ENCODE assay signal across 7 cellular contexts in the genomic region with DNA sequence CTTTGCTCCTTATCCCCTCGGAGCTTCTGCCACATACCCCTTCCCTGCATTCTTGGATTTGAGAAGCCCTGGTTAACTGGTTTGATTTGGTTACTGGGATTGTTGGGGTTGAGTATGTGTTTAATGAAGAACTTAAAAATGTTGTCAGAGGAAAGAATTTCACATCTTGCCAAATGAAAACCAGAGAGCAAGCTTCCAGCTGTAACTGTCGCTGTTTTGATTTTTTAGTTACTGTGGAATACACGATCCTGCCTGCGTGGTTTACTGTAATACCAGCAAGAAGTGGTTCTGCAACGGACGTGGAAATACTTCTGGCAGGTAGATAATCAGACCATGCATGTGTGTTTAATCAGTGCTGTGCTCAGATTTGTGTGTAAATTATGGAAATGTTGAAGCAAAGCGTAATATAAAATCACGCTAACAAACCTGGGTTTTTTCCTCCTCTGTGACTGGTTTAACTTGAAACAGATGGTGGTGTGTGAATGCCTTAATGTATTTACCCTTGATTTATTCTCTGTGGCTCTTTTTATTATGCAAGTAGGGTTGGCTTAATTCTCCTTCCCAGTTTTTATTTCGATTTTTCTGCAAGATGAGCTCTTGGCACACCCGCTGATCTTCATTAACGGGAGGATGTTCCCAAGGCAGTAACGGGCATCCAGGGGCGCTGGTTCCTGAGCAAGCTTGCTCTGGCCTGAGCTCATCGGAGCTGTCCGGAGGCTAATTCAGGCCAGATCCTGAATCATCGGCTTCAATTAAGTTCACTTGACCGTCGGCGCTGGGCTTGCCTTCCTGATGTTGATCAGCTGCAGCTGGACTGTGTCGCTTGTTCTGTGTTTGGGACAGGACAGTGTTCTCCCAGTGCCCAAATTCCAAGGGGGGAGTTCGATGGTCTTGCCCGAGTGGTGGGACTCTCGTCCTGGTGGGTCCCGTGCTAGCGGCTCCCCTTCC. TPM values are rescaled to one million over a fixed set of nuclear protein-coding genes. Genes with fewer than 3 reads are reported as not detected.
DNase-seq lines count a peak whose midpoint lies in the region; ATAC-seq and TF ChIP-seq lines count a peak whose summit lies in the region.

No MANE protein-coding gene starts in this region.

- DNase-seq in IMR-90, result no peak
- DNase-seq in transverse colon, result no peak
- DNase-seq in putamen (ENCODE audit: low spot score), result no peak
- no peak for DNase-seq in pons (ENCODE audit: low spot score)

- H3K4me2 ChIP-seq in IMR-90 (ENCODE audit: low read depth, low read length), result no peak overlapping the region

- ATAC-seq in IMR-90 (ENCODE audit: low read depth) (no peak), GM19351 (IDR thresholded peaks at IDR 0.05; ENCODE audit: unreplicated experiment) (no peak)

- H3K36me3 ChIP-seq in IMR-90 (ENCODE audit: control insufficient read depth, insufficient read depth, low read length) (peaks cover 36% of the 10 kb centered on the region), liver (ENCODE audit: control insufficient read depth in 4 of 4, insufficient read depth in 3 of 4, low read depth in 1 of 4, low read length in 3 of 4) (peaks cover 13 to 37% (median 24%) of the 10 kb centered on the region in 4 donors), transverse colon (peaks cover 0 to 27% (median 11%) of the 10 kb centered on the region in 4 donors)

- no peak overlapping the region for H4K91ac ChIP-seq in IMR-90 (ENCODE audit: insufficient read depth, low read depth, low read length)

- no peak overlapping the region for H2BK20ac ChIP-seq in IMR-90 (ENCODE audit: low read depth, low read length)

- H3K79me1 ChIP-seq in IMR-90 (ENCODE audit: low read depth in 1 of 2, low read length in 2 of 2), result peaks cover 20 to 91% of the 10 kb centered on the region in 2 experiments

- in situ Hi-C loops in IMR-90 (cut with MboI; ENCODE audit: low sequenced_read_pairs), result no loop called here
- in situ Hi-C loops in transverse colon (cut with MboI; ENCODE audit: low pct_ligation_motif_present in 1 of 4, low pct_unique_long_range_greater_than_20kb in 1 of 4, low sequenced_read_pairs in 3 of 4), result loop anchor here in 3 of 4 donors (10.0 to 25.0 kb wide), 3 partner anchors 253 to 385 kb away; a partner anchor contains a TSS

- H3K56ac ChIP-seq in IMR-90 (ENCODE audit: extremely low read depth, insufficient read depth, low read length), result 0 out of 2 replicates have a peak overlapping the region, but pooled peaks have one; percentile 35

- no peak overlapping the region for H2AFZ ChIP-seq in IMR-90 (replicated peaks; ENCODE audit: low read length, poor library complexity)

- H3K18ac ChIP-seq in IMR-90 (ENCODE audit: low read depth, low read length), result no peak overlapping the region

- intact Hi-C loops in IMR-90 (cut with micrococcal nuclease) (loop anchor here (1.0 to 10.0 kb wide), 4 partner anchors 173 to 396 kb away; a partner anchor contains a TSS), transverse colon (cut with DNase I; ENCODE audit: low total_unique reads) (loop anchor here (5.0 kb wide), 1 partner anchor 255 kb away; no protein-coding TSS in a partner anchor)

- peaks cover 10% of the 10 kb centered on the region for H3K9me1 ChIP-seq in IMR-90 (ENCODE audit: insufficient read depth, low read length)

- TF ChIP-seq RAD21 in IMR-90 (IDR thresholded peaks at IDR 0.05; ENCODE audit: low read length), result no peak
- no peak for TF ChIP-seq RAD21 in liver (IDR thresholded peaks at IDR 0.05)

- H2AK9ac ChIP-seq in IMR-90 (replicated peaks; ENCODE audit: low read depth, low read length, poor library complexity), result peak overlapping the region; percentile 4

- H2BK15ac ChIP-seq in IMR-90 (ENCODE audit: low read depth, low read length), result no peak overlapping the region

- no peak for TF ChIP-seq POLR2A in IMR-90 (IDR thresholded peaks at IDR 0.05; ENCODE audit: low read depth, low read length)
- no peak for TF ChIP-seq POLR2A in transverse colon (IDR thresholded peaks at IDR 0.05)

- H3K4me1 ChIP-seq in IMR-90 (ENCODE audit: control insufficient read depth, insufficient read depth, low read length) (peaks cover 17% of the 10 kb centered on the region), liver (ENCODE audit: control insufficient read depth in 4 of 4, insufficient read depth in 4 of 4, low read length in 3 of 4) (peaks cover 0 to 31% (median 11%) of the 10 kb centered on the region in 4 donors), transverse colon (peaks cover 20 to 44% (median 36%) of the 10 kb centered on the region in 4 donors)

- TF ChIP-seq EP300 in transverse colon (IDR thresholded peaks at IDR 0.05; ENCODE audit: low read depth), result no peak

- H3K14ac ChIP-seq in IMR-90 (replicated peaks; ENCODE audit: low read depth, low read length), result no peak overlapping the region

- H3K27me3 ChIP-seq in IMR-90 (ENCODE audit: control insufficient read depth, insufficient read depth, low read length) (no peaks in the 10 kb centered on the region), liver (ENCODE audit: control insufficient read depth in 4 of 4, insufficient read depth in 4 of 4, low read length in 3 of 4) (no peaks in the 10 kb centered on the region), transverse colon (no peaks in the 10 kb centered on the region)

- POLR2A ChIA-PET in IMR-90 (lab: Charles Lee; ENCODE audit: unreplicated experiment), result no interaction called here

- no peak overlapping the region for H2BK5ac ChIP-seq in IMR-90 (ENCODE audit: low read depth, low read length, poor library complexity, severe bottlenecking)

- peaks cover 77% of the 10 kb centered on the region for H4K20me1 ChIP-seq in IMR-90 (ENCODE audit: insufficient read depth, low read length)

- TF ChIP-seq CTCF in IMR-90 (conservative IDR thresholded peaks at IDR 0.05; ENCODE audit: low read depth, low read length) (no peak), liver (IDR thresholded peaks at IDR 0.05; ENCODE audit: low read depth, low read length, missing input control) (no peak), transverse colon (IDR thresholded peaks at IDR 0.05) (no peak)

- H3K27ac ChIP-seq in IMR-90 (ENCODE audit: insufficient read depth, low read length) (no peak overlapping the region), cingulate gyrus (ENCODE audit: low read depth, low read length) (peak overlapping the region; percentile 79), liver (ENCODE audit: low read depth in 1 of 2, low read length in 2 of 2) (peak overlapping the region; percentile 39 to 71), transverse colon (peak overlapping the region; percentile 53 to 78 (median 69))

- CTCF ChIA-PET in IMR-90 (lab: Yijun Ruan, JAX), result interaction anchor here (0.7 to 2.0 kb wide), 8 partner anchors 10 to 254 kb away, joined by 3 to 12 read pairs (median 4); no protein-coding TSS in a partner anchor

- H3K9me3 ChIP-seq in IMR-90 (ENCODE audit: control insufficient read depth, insufficient read depth, low read length) (no peaks in the 10 kb centered on the region), liver (ENCODE audit: control insufficient read depth in 4 of 4, low read length in 3 of 4) (no peaks in the 10 kb centered on the region), transverse colon (no peaks in the 10 kb centered on the region)

- no peak overlapping the region for H4K5ac ChIP-seq in IMR-90 (ENCODE audit: low read depth, low read length)

- H3K4me3 ChIP-seq in IMR-90 (ENCODE audit: insufficient read depth, low read depth, low read length), result no peak overlapping the region
- H3K4me3 ChIP-seq in liver (ENCODE audit: low read depth in 1 of 3, low read length in 3 of 3), result no peak overlapping the region
- no peak overlapping the region for H3K4me3 ChIP-seq in transverse colon

- BruUV-seq in IMR-90 (replicated peaks; lab: Mats Ljungman, UMichigan), result no TSS peak

- H4K8ac ChIP-seq in IMR-90 (ENCODE audit: low read depth in 2 of 2, low read length in 2 of 2), result 0 out of 4 replicates have a peak overlapping the region, but pooled peaks of 1 of the 2 experiments have one; percentile 22

- dilution Hi-C loops in IMR-90 (cut with HindIII; ENCODE audit: low sequenced_read_pairs, unreplicated experiment), result no loop called here

- 93% methylated on average over 11 of the region's 25 CpGs; no CpG with 5 or more reads in 1 of the 2 experiments for WGBS in IMR-90 (ENCODE audit: extremely low coverage in 2 of 2, insufficient read length in 1 of 2), 2 experiments
- 83% methylated on average over 25 of the region's 25 CpGs for WGBS in liver
- 76 to 80% methylated on average over 3 to 25 of the region's 25 CpGs for WGBS in transverse colon (ENCODE audit: low coverage in 1 of 2), 2 donors

- no peak overlapping the region for H2BK120ac ChIP-seq in IMR-90 (ENCODE audit: low read depth, low read length)

- no peak overlapping the region for H2AK5ac ChIP-seq in IMR-90 (ENCODE audit: low read depth, low read length)

- no peak overlapping the region; the same call in 1 of the 2 replicates for H3K23ac ChIP-seq in IMR-90 (ENCODE audit: low read depth, low read length)

- no peak overlapping the region for H3K4ac ChIP-seq in IMR-90 (ENCODE audit: low read depth, low read length)

- H3K9ac ChIP-seq in IMR-90 (ENCODE audit: low read depth, low read length) (no peak overlapping the region), liver (ENCODE audit: low read depth in 1 of 2, low read length in 2 of 2) (no peak overlapping the region)

TF ChIP-seq in IMR-90, 13 proteins besides CTCF, POLR2A, EP300 and RAD21 (continues in another document):
- TF ChIP-seq MAZ (IDR thresholded peaks at IDR 0.05; ENCODE audit: borderline replicate concordance, low read depth, low read length), result no peak

TF ChIP-seq in liver, 16 proteins besides CTCF, POLR2A, EP300 and RAD21 (continues in another document):
- TF ChIP-seq FOXA2 (IDR thresholded peaks at IDR 0.05), result no peak
- TF ChIP-seq RXRA (IDR thresholded peaks at IDR 0.05), result no peak

RNA-seq across cellular contexts. Expression of a gene that starts 16.0 kb away (rescaled TPM):
- total RNA-seq in IMR-90 (2012; rRNA removed), result 31.2 and 31.4 TPM in 2 replicates
- 39.2 and 50.3 TPM in 2 replicates for polyA plus RNA-seq in IMR-90 (2012; rRNA removed)
- 19.9 and 28.2 TPM in 2 replicates for polyA plus RNA-seq in IMR-90 (2012; cell fraction: cytosol; rRNA removed)
- polyA plus RNA-seq in IMR-90 (2012; cell fraction: nucleus; rRNA removed; ENCODE audit: low replicate concordance), result 76.6 and 116 TPM in 2 replicates
- 10 to 100 TPM; 45.1 to 51.0 TPM for total RNA-seq in liver
- 10 to 100 TPM in 1 of 2 donors, 1 to 10 TPM in 1; 5.7 to 25.4 TPM for polyA plus RNA-seq in liver
- total RNA-seq in transverse colon, result 100 to 1,000 TPM in 1 of 4 donors, 10 to 100 TPM in 3; 84.2 to 153 (median 91.9) TPM

RNA-seq across cellular contexts. Expression of a gene that starts 48.2 kb away (rescaled TPM):
- 0.56 and 0.90 TPM in 2 replicates for total RNA-seq in IMR-90 (2012; rRNA removed)
- polyA plus RNA-seq in IMR-90 (2012; rRNA removed), result 4.1 and 4.3 TPM in 2 replicates
- polyA plus RNA-seq in IMR-90 (2012; cell fraction: cytosol; rRNA removed), result 2.1 and 8.4 TPM in 2 replicates
- polyA plus RNA-seq in IMR-90 (2012; cell fraction: nucleus; rRNA removed; ENCODE audit: low replicate concordance), result 2.4 and 8.1 TPM in 2 replicates
- under 1 TPM in 1 of 2 donors, not detected in 1; 0.28 TPM for total RNA-seq in liver
- not detected for polyA plus RNA-seq in liver
- not detected for total RNA-seq in transverse colon

RNA-seq across cellular contexts. Expression of a gene that starts 56.7 kb away (rescaled TPM):
- total RNA-seq in IMR-90 (2012; rRNA removed) (under 0.01 TPM in 2 replicates), liver (under 1 TPM in 1 of 2 donors, not detected in 1; 0.17 TPM), transverse colon (under 1 TPM in 2 of 4 donors, not detected in 2; 0.32 to 0.55 TPM)
- polyA plus RNA-seq in IMR-90 (2012; rRNA removed) (0.34 and 0.43 TPM in 2 replicates), liver (under 1 TPM in 1 of 2 donors, not detected in 1; 0.03 TPM)
- 0.16 and 0.34 TPM in 2 replicates for polyA plus RNA-seq in IMR-90 (2012; cell fraction: cytosol; rRNA removed)
- 0.17 and 0.36 TPM in 2 replicates for polyA plus RNA-seq in IMR-90 (2012; cell fraction: nucleus; rRNA removed; ENCODE audit: low replicate concordance)
